10 cellular contexts compared by ENCODE assay signal in the genomic region with DNA sequence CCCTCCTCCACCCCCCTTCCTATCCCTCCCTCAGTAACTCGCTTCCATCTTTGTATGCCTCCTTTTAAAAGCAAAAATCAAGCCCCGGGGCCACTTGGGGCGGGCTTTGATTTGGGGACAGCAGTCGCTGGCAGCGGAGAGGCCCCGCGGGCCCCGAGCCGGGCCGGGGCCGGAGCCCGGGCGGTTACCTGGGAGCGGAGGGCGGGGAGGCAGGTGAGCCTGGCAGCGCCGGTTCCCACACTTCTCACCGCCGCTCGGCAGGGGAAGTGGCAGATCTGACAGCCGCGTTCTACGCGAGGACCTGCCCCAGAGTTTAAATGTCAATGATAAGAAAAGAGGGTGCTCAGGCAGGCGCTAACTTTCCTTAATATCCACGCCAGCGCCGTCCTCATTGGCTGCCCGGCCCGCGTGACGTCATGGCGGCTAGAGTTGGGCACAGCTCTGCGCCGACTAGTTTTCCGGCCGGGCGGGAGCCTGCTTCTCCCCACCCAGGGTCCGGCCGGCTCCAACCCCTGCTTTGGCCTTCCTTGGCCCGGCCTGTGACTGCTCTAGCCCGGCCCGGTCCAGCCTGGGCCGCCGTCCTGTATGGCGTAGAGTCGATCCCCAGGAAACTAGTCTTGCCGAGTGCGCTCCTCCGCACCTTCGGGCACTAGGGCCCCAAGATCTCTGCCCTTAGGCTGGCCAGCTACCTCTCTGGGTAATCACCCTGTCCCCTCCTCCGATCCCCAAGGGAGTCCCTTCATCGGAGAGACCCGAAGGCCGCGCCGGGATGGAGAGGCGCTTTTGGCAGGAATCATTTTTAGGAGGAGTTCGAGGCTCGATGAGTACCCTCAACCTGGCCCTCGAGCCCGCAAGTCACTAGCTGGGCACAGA. TPM values are rescaled to one million over a fixed set of nuclear protein-coding genes. Genes with fewer than 3 reads are reported as not detected.
DNase-seq lines count a peak whose midpoint lies in the region; ATAC-seq and TF ChIP-seq lines count a peak whose summit lies in the region.
"Had no signal": no experiment of that assay in that cellular context is flagged by ENCODE, and none has a peak within 500 bp of the region (broad histone marks: within the 10 kb centered on the region; RNA-seq: fewer than 3 reads in every experiment).

No MANE protein-coding gene starts in this region.

- H3K4me1 Mint-ChIP-seq in stimulated activated naive CD8-positive, alpha-beta T cell treated with anti-CD3 and anti-CD28 coated beads, Interleukin-15, amount 100 ng/mL, for 72 hours = peaks cover 65% of the 10 kb centered on the region
- H3K4me1 Mint-ChIP-seq in memory B cell = peaks cover 4% of the 10 kb centered on the region
- H3K4me1 Mint-ChIP-seq in chondrocyte (ENCODE audit: low read depth) = peaks cover 18% of the 10 kb centered on the region
- peaks cover 17% of the 10 kb centered on the region for H3K4me1 Mint-ChIP-seq in activated CD8-positive, alpha-beta memory T cell treated with anti-CD3 and anti-CD28 coated beads, Interleukin-2, amount 10 ng/mL, durations not matched to agents 7 days and 5 days

- H3K9me3 ChIP-seq in vagina = no peaks in the 10 kb centered on the region

- intact Hi-C loops in vagina (cut with DNase I) = no loop called here

- H3K9me3 Mint-ChIP-seq in stimulated activated naive CD8-positive, alpha-beta T cell treated with anti-CD3 and anti-CD28 coated beads, Interleukin-15, amount 100 ng/mL, for 72 hours = no peaks in the 10 kb centered on the region
- H3K9me3 Mint-ChIP-seq in memory B cell (peaks cover 2% of the 10 kb centered on the region), chondrocyte (ENCODE audit: low read depth) (no peaks in the 10 kb centered on the region)
- H3K9me3 Mint-ChIP-seq in activated CD8-positive, alpha-beta memory T cell treated with anti-CD3 and anti-CD28 coated beads, Interleukin-2, amount 10 ng/mL, durations not matched to agents 7 days and 5 days (ENCODE audit: low read depth) = peaks cover 2% of the 10 kb centered on the region

- no peak for TF ChIP-seq POLR2A in vagina (IDR thresholded peaks at IDR 0.05)

- peaks cover 53% of the 10 kb centered on the region for H3K4me1 ChIP-seq in vagina

- CTCF ChIA-PET in activated CD8-positive, alpha-beta memory T cell treated with anti-CD3 and anti-CD28 coated beads, Interleukin-2, amount 10 ng/mL, durations not matched to agents 7 days and 5 days (lab: Charles Lee) = no interaction called here

- H3K36me3 ChIP-seq in vagina = no peaks in the 10 kb centered on the region

- peaks cover 29% of the 10 kb centered on the region for H3K27me3 ChIP-seq in vagina

- H3K27me3 Mint-ChIP-seq in stimulated activated naive CD8-positive, alpha-beta T cell treated with anti-CD3 and anti-CD28 coated beads, Interleukin-15, amount 100 ng/mL, for 72 hours = peaks cover 100% of the 10 kb centered on the region
- H3K27me3 Mint-ChIP-seq in memory B cell (peaks cover 21% of the 10 kb centered on the region), chondrocyte (ENCODE audit: low read depth) (peaks cover 73% of the 10 kb centered on the region)
- peaks cover 87% of the 10 kb centered on the region for H3K27me3 Mint-ChIP-seq in activated CD8-positive, alpha-beta memory T cell treated with anti-CD3 and anti-CD28 coated beads, Interleukin-2, amount 10 ng/mL, durations not matched to agents 7 days and 5 days

- TF ChIP-seq CTCF in vagina (IDR thresholded peaks at IDR 0.05) = no peak
- no peak for TF ChIP-seq CTCF in chondrocyte (IDR thresholded peaks at IDR 0.05)

- DNase-seq in stimulated activated naive CD8-positive, alpha-beta T cell treated with anti-CD3 and anti-CD28 coated beads, Interleukin-15, amount 100 ng/mL, for 72 hours = no peak
- DNase-seq in stimulated activated naive CD8-positive, alpha-beta T cell treated with anti-CD3 and anti-CD28 coated beads, Interleukin-15, Interleukin-2, amounts not matched to agents 100 U/mL and 50 U/mL, for 24 hours = no peak
- DNase-seq in cerebellum (ENCODE audit: low spot score) (peak; percentile 90), memory B cell (ENCODE audit: low spot score in 2 of 2) (no peak), vagina (ENCODE audit: extremely low spot score in 2 of 2) (peak in 1 of 2 donors; percentile 84), chondrocyte (ENCODE audit: low spot score) (no peak)
- no peak for DNase-seq in activated CD8-positive, alpha-beta memory T cell treated with anti-CD3 and anti-CD28 coated beads, Interleukin-2, amount 10 ng/mL, durations not matched to agents 7 days and 5 days
- DNase-seq: activated CD4-positive, alpha-beta T cell treated with anti-CD3 and anti-CD28 coated beads for 4 hours; stimulated activated CD4-positive, alpha-beta T cell treated with anti-CD3 and anti-CD28 coated beads, Interleukin-4, amount 100 ng/mL, for 24 hours had no signal

- H3K27ac Mint-ChIP-seq in stimulated activated naive CD8-positive, alpha-beta T cell treated with anti-CD3 and anti-CD28 coated beads, Interleukin-15, amount 100 ng/mL, for 72 hours = no peak overlapping the region
- H3K27ac Mint-ChIP-seq in memory B cell (peak overlapping the region; percentile 47), chondrocyte (ENCODE audit: unreplicated experiment) (no peak overlapping the region)
- H3K27ac Mint-ChIP-seq in activated CD8-positive, alpha-beta memory T cell treated with anti-CD3 and anti-CD28 coated beads, Interleukin-2, amount 10 ng/mL, durations not matched to agents 7 days and 5 days = no peak overlapping the region

- no peak for ATAC-seq in stimulated activated naive CD8-positive, alpha-beta T cell treated with anti-CD3 and anti-CD28 coated beads, Interleukin-15, amount 100 ng/mL, for 72 hours
- ATAC-seq in stimulated activated naive CD8-positive, alpha-beta T cell treated with anti-CD3 and anti-CD28 coated beads, Interleukin-15, Interleukin-2, amounts not matched to agents 100 U/mL and 50 U/mL, for 24 hours = no peak
- ATAC-seq in memory B cell (ENCODE audit: low read depth) (no peak), GM21786 (IDR thresholded peaks at IDR 0.05; ENCODE audit: unreplicated experiment) (no peak)
- ATAC-seq in activated CD8-positive, alpha-beta memory T cell treated with anti-CD3 and anti-CD28 coated beads, Interleukin-2, amount 10 ng/mL, durations not matched to agents 7 days and 5 days = no peak

- peak overlapping the region; percentile 64 to 71 for H3K4me3 Mint-ChIP-seq in stimulated activated naive CD8-positive, alpha-beta T cell treated with anti-CD3 and anti-CD28 coated beads, Interleukin-15, amount 100 ng/mL, for 72 hours
- H3K4me3 Mint-ChIP-seq in memory B cell (no peak overlapping the region), chondrocyte (ENCODE audit: unreplicated experiment) (no peak overlapping the region)
- no peak overlapping the region for H3K4me3 Mint-ChIP-seq in activated CD8-positive, alpha-beta memory T cell treated with anti-CD3 and anti-CD28 coated beads, Interleukin-2, amount 10 ng/mL, durations not matched to agents 7 days and 5 days

- H3K27ac ChIP-seq in vagina = no peak overlapping the region

- H3K4me3 ChIP-seq in vagina = peak overlapping the region; percentile 18 to 35

- H3K36me3 Mint-ChIP-seq in memory B cell (no peaks in the 10 kb centered on the region), chondrocyte (ENCODE audit: low read depth) (peaks cover 1% of the 10 kb centered on the region)
- H3K36me3 Mint-ChIP-seq in activated CD8-positive, alpha-beta memory T cell treated with anti-CD3 and anti-CD28 coated beads, Interleukin-2, amount 10 ng/mL, durations not matched to agents 7 days and 5 days = peaks cover 2% of the 10 kb centered on the region

RNA-seq across cellular contexts. Expression of a gene that starts 6.7 kb away (rescaled TPM):
- total RNA-seq in cerebellum (165 TPM), vagina (not detected), chondrocyte (not detected in 3 replicates)
- total RNA-seq in activated CD8-positive, alpha-beta memory T cell treated with anti-CD3 and anti-CD28 coated beads, Interleukin-2, amount 10 ng/mL, durations not matched to agents 7 days and 5 days = not detected

Comparison
In these comparisons a context has a peak if more than half of its experiments do, and no peak if none do; other contexts are left out.
1. H3K4me3 Mint-ChIP-seq: peak in stimulated activated naive CD8-positive, alpha-beta T cell treated with anti-CD3 and anti-CD28 coated beads, Interleukin-15, amount 100 ng/mL, for 72 hours (2 of 2); none in memory B cell (single experiment), chondrocyte (single experiment) and activated CD8-positive, alpha-beta memory T cell treated with anti-CD3 and anti-CD28 coated beads, Interleukin-2, amount 10 ng/mL, durations not matched to agents 7 days and 5 days (single experiment).
2. RNA of a gene that starts 6.7 kb away (total RNA-seq): 165 TPM in cerebellum (single experiment); not detected in vagina (single experiment), not detected in chondrocyte and not detected in activated CD8-positive, alpha-beta memory T cell treated with anti-CD3 and anti-CD28 coated beads, Interleukin-2, amount 10 ng/mL, durations not matched to agents 7 days and 5 days; every median in the first group is over 100 times any median in the second.